8 cellular contexts compared by ENCODE assay signal in genomic region chr2:112541315-112542122, GRCh38. TPM values are rescaled to one million over a fixed set of nuclear protein-coding genes. Genes with fewer than 3 reads are reported as not detected.
DNase-seq lines count a peak whose midpoint lies in the region; ATAC-seq and TF ChIP-seq lines count a peak whose summit lies in the region.

No MANE protein-coding gene starts in this region.

- H3K9ac ChIP-seq in fibroblast of lung (ENCODE audit: insufficient read depth, low read length) (peak overlapping the region; percentile 86), neural progenitor cell (peak overlapping the region; percentile 68)

- H3K4me1 ChIP-seq in fibroblast of lung (ENCODE audit: control insufficient read depth, extremely low read depth, insufficient read depth, low read length) (peaks cover 2% of the 10 kb centered on the region), neural progenitor cell (peaks cover 8% of the 10 kb centered on the region), thyroid gland (peaks cover 12 to 15% of the 10 kb centered on the region in 2 donors)

- peak overlapping the region; percentile 88 for H3K4me3 ChIP-seq in BJ (ENCODE audit: low read depth, low read length)
- peak overlapping the region; percentile 88 to 98 (median 97) for H3K4me3 ChIP-seq in fibroblast of lung (replicated peaks in 1 of 4; ENCODE audit: control extremely low read depth in 1 of 4, insufficient read depth in 1 of 4, low read depth in 3 of 4, low read length in 4 of 4)
- peak overlapping the region; percentile 69 for H3K4me3 ChIP-seq in neural progenitor cell
- peak overlapping the region; percentile 71 to 92 (median 71) for H3K4me3 ChIP-seq in thyroid gland (replicated peaks in 1 of 3)

- TF ChIP-seq POLR2A in thyroid gland (IDR thresholded peaks at IDR 0.05): no peak

- no peaks in the 10 kb centered on the region for H4K20me1 ChIP-seq in fibroblast of lung (ENCODE audit: control insufficient read depth, extremely low read depth, insufficient read depth, low read length)
- H4K20me1 ChIP-seq in neural progenitor cell (ENCODE audit: low read depth): peaks cover 21% of the 10 kb centered on the region

- H3K4me3 Mint-ChIP-seq in neural progenitor cell: no peak overlapping the region

- H3K4me1 Mint-ChIP-seq in neural progenitor cell: peaks cover 6% of the 10 kb centered on the region

- 18 to 19% methylated on average over 34 of the region's 34 CpGs for WGBS in thyroid gland, 2 donors

- H3K79me2 ChIP-seq in fibroblast of lung (ENCODE audit: control insufficient read depth, insufficient read depth, low read length) (peaks cover 28% of the 10 kb centered on the region), neural progenitor cell (ENCODE audit: low read depth) (peaks cover 40% of the 10 kb centered on the region)

- H2AFZ ChIP-seq in fibroblast of lung (ENCODE audit: low read length): peak overlapping the region; percentile 98
- peak overlapping the region; percentile 97 for H2AFZ ChIP-seq in neural progenitor cell (replicated peaks)

- intact Hi-C loops in thyroid gland (cut with DNase I): no loop called here

- POLR2A ChIA-PET in BJ (lab: Charles Lee): no interaction called here

- H3F3A ChIP-seq in neural progenitor cell (ENCODE audit: low read depth): no peaks in the 10 kb centered on the region

- peak overlapping the region; percentile 93 for H3K27ac ChIP-seq in fibroblast of lung (ENCODE audit: insufficient read depth, low read length)
- H3K27ac ChIP-seq in neural progenitor cell: peak overlapping the region; percentile 87
- H3K27ac ChIP-seq in thyroid gland: peak overlapping the region; percentile 63 to 92 (median 92)

- H3K27me3 Mint-ChIP-seq in neural progenitor cell (ENCODE audit: insufficient read depth, low read depth): peaks cover 3% of the 10 kb centered on the region

- H3K27me3 ChIP-seq in BJ (ENCODE audit: control insufficient read depth, insufficient read depth, low read length): no peaks in the 10 kb centered on the region
- no peaks in the 10 kb centered on the region for H3K27me3 ChIP-seq in fibroblast of lung (ENCODE audit: control insufficient read depth, insufficient read depth, low read length)
- no peaks in the 10 kb centered on the region for H3K27me3 ChIP-seq in neural progenitor cell
- no peaks in the 10 kb centered on the region for H3K27me3 ChIP-seq in thyroid gland

- H3K36me3 ChIP-seq in BJ (ENCODE audit: control insufficient read depth, insufficient read depth, low read length) (no peaks in the 10 kb centered on the region; the same call in 1 of the 2 replicates), fibroblast of lung (ENCODE audit: control insufficient read depth, insufficient read depth, low read length) (no peaks in the 10 kb centered on the region), neural progenitor cell (no peaks in the 10 kb centered on the region), thyroid gland (no peaks in the 10 kb centered on the region)

- no peaks in the 10 kb centered on the region for H3K9me3 ChIP-seq in fibroblast of lung (ENCODE audit: control insufficient read depth, insufficient read depth, low read depth, low read length)
- H3K9me3 ChIP-seq in neural progenitor cell (ENCODE audit: low read depth): no peaks in the 10 kb centered on the region
- no peaks in the 10 kb centered on the region for H3K9me3 ChIP-seq in thyroid gland

- H3K36me3 Mint-ChIP-seq in neural progenitor cell: no peaks in the 10 kb centered on the region

- peak overlapping the region; percentile 99 for H3K27ac Mint-ChIP-seq in neural progenitor cell

- TF ChIP-seq CTCF in BJ (IDR thresholded peaks at IDR 0.05; ENCODE audit: insufficient read depth, low read depth, low read length) (no peak), fibroblast of lung (conservative IDR thresholded peaks at IDR 0.05 in 1 of 2, IDR thresholded peaks at IDR 0.05 in 1 of 2; ENCODE audit: low read depth in 1 of 2, low read length in 2 of 2) (no peak), neural progenitor cell (IDR thresholded peaks at IDR 0.05) (no peak), thyroid gland (IDR thresholded peaks at IDR 0.05) (no peak)

- H3K4me2 ChIP-seq in fibroblast of lung (ENCODE audit: extremely low read depth, insufficient read depth, low read length): peak overlapping the region; percentile 90
- peak overlapping the region; percentile 95 for H3K4me2 ChIP-seq in neural progenitor cell

- no peaks in the 10 kb centered on the region for H3K9me3 Mint-ChIP-seq in neural progenitor cell

- peak; percentile 50 for ATAC-seq in GM19025 (IDR thresholded peaks at IDR 0.05; ENCODE audit: low read depth, unreplicated experiment)
- ATAC-seq in HG03135 (IDR thresholded peaks at IDR 0.05; ENCODE audit: unreplicated experiment): peak; percentile 60

- CTCF ChIA-PET in BJ (lab: Yijun Ruan, JAX): no interaction called here

- DNase-seq in BJ (ENCODE audit: low read depth) (no peak), NCI-H82 treated with DMSO at 0.1 percent for 48 hours (lab: John Stamatoyannopoulos, UW; ENCODE audit: unreplicated experiment) (peak; percentile 64), fibroblast of lung (ENCODE audit: low read depth in 2 of 2) (peak in 1 of 2 donors; percentile 60), neural progenitor cell (ENCODE audit: low spot score) (peak; percentile 79), thyroid gland (peak; percentile 64 to 70)
- peak; percentile 30 for DNase-seq in activated CD8-positive, alpha-beta memory T cell treated with anti-CD3 and anti-CD28 coated beads, Interleukin-2, amount 50 U/mL, for 24 hours (ENCODE audit: extremely low read depth)

RNA-seq across cellular contexts. Expression of gene POLR1B, which starts 0.7 kb away (rescaled TPM):
- polyA plus RNA-seq in BJ (2011; rRNA removed) (11.8 and 13.9 TPM in 2 replicates), fibroblast of lung (12.2 and 12.5 TPM in 2 replicates)
- polyA minus RNA-seq in BJ (2011; rRNA and poly(A)+ RNA removed): 28.7 and 36.9 TPM in 2 replicates
- total RNA-seq in fibroblast of lung (13.4 and 15.5 TPM in 2 replicates), neural progenitor cell (ENCODE audit: low replicate concordance) (20.1 and 20.5 TPM in 2 replicates), thyroid gland (10 to 100 TPM; 18.5 to 27.4 (median 23.2) TPM)
- polyA plus RNA-seq in fibroblast of lung (2012): 8.5 and 9.5 TPM in 2 replicates
- 21.8 and 44.2 TPM in 2 replicates for polyA minus RNA-seq in fibroblast of lung (ENCODE audit: low replicate concordance)

RNA-seq across cellular contexts. Expression of gene CHCHD5, which starts 42.9 kb away (rescaled TPM):
- polyA plus RNA-seq in BJ (2011; rRNA removed) (8.1 and 14.9 TPM in 2 replicates), fibroblast of lung (10.5 and 18.0 TPM in 2 replicates)
- 14.2 and 15.1 TPM in 2 replicates for polyA minus RNA-seq in BJ (2011; rRNA and poly(A)+ RNA removed)
- total RNA-seq in fibroblast of lung (11.0 and 17.0 TPM in 2 replicates), neural progenitor cell (ENCODE audit: low replicate concordance) (12.9 and 17.5 TPM in 2 replicates), thyroid gland (10 to 100 TPM; 14.6 to 70.6 (median 29.1) TPM)
- 52.6 and 77.5 TPM in 2 replicates for polyA plus RNA-seq in fibroblast of lung (2012)
- polyA minus RNA-seq in fibroblast of lung (ENCODE audit: low replicate concordance): 9.9 and 22.2 TPM in 2 replicates

RNA-seq across cellular contexts. Expression of gene TTL, which starts 59.6 kb away (rescaled TPM):
- 11.1 and 19.0 TPM in 2 replicates for polyA plus RNA-seq in BJ (2011; rRNA removed)
- 27.1 and 27.4 TPM in 2 replicates for polyA minus RNA-seq in BJ (2011; rRNA and poly(A)+ RNA removed)
- 24.7 and 28.2 TPM in 2 replicates for total RNA-seq in fibroblast of lung
- 30.9 and 41.2 TPM in 2 replicates for polyA plus RNA-seq in fibroblast of lung
- polyA plus RNA-seq in fibroblast of lung (2012): 30.3 and 36.0 TPM in 2 replicates
- 28.8 and 69.5 TPM in 2 replicates for polyA minus RNA-seq in fibroblast of lung (ENCODE audit: low replicate concordance)
- 53.2 and 81.3 TPM in 2 replicates for total RNA-seq in neural progenitor cell (ENCODE audit: low replicate concordance)
- total RNA-seq in thyroid gland: 10 to 100 TPM; 12.0 to 22.2 (median 19.0) TPM
